In the genomic region with DNA sequence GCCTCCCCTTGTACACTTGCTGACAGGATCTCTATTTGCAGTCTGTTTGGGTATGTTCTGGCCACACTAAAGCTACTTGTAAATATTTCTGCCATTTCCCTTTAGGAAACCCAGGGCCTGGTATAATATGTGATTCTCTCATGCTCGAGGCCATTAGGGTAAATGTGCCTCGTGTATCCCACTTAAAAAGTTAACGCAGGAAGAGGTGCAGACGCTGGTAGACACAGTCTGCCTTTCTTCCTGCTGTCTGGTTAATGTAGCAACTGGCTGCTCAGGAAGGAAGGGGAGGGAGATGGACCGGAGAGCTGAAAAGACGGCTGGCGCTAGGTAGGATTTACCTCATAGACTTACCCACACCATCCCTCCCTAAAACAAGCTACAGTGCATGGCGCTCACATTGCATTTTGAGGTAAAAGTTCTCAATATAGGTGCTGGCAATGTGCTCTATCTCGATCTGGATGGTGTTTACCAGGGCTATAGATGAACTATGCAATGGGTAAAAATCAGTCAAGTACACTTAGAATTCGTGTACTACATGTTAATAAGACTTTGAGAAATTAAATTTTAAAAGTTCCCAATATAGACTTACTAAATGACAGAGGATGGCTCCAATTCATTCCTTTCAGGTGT, we compare ENCODE assay signal across 20 cellular contexts.
DNase-seq lines count a peak whose midpoint lies in the region; ATAC-seq, FAIRE-seq and TF ChIP-seq lines count a peak whose summit lies in the region.
"Had no signal": no experiment of that assay in that cellular context is flagged by ENCODE, and none has a peak within 500 bp of the region (broad histone marks: within the 10 kb centered on the region; RNA-seq: fewer than 3 reads in every experiment).

No MANE protein-coding gene starts in this region.

- H3K36me3 Mint-ChIP-seq in nephron (ENCODE audit: low read depth) = no peaks in the 10 kb centered on the region

- peaks cover 37% of the 10 kb centered on the region for H3K4me1 Mint-ChIP-seq in nephron

- peak; percentile 20 for FAIRE-seq in H54 (lab: Jason Lieb, UNC)

- no peak overlapping the region for H3K4me3 Mint-ChIP-seq in nephron
- H3K4me3 Mint-ChIP-seq: activated CD8-positive, alpha-beta T cell treated with anti-CD3 and anti-CD28 coated beads for 36 hours; activated T-helper 1 cell treated with anti-CD3 and anti-CD28 coated beads, Interleukin-12 subunit alpha, Interleukin-12 subunit beta, Interleukin-2, Interleukin-4 antibody, amounts not matched to agents 30 ng/mL and 10 ng/mL and 1 ng/mL, durations not matched to agents 14 hours and 24 hours and 36 hours had no signal

- H3K4me3 ChIP-seq in SJSA1 = no peak overlapping the region
- H3K4me3 ChIP-seq: gastrocnemius medialis, HAP-1, ovary, PC-9, tibial nerve had no signal

- H3K27me3 ChIP-seq in SJSA1 (replicated peaks) = no peaks in the 10 kb centered on the region
- H3K27me3 ChIP-seq: gastrocnemius medialis, ovary, tibial nerve had no signal

- peaks cover 4% of the 10 kb centered on the region for H3K9me3 Mint-ChIP-seq in nephron
- H3K9me3 Mint-ChIP-seq: activated CD8-positive, alpha-beta T cell treated with anti-CD3 and anti-CD28 coated beads for 36 hours; activated T-helper 1 cell treated with anti-CD3 and anti-CD28 coated beads, Interleukin-12 subunit alpha, Interleukin-12 subunit beta, Interleukin-2, Interleukin-4 antibody, amounts not matched to agents 30 ng/mL and 10 ng/mL and 1 ng/mL, durations not matched to agents 14 hours and 24 hours and 36 hours; central memory CD8-positive, alpha-beta T cell; IgD-negative memory B cell had no signal

- no peaks in the 10 kb centered on the region for H3K9me3 ChIP-seq in SJSA1 (replicated peaks)
- H3K9me3 ChIP-seq: gastrocnemius medialis, HAP-1, ovary, tibial nerve had no signal

- no peak for TF ChIP-seq POLR2A in H54 (IDR thresholded peaks at IDR 0.05; ENCODE audit: low read depth, low read length)

- no peak for TF ChIP-seq CTCF in nephron (IDR thresholded peaks at IDR 0.05; ENCODE audit: unreplicated experiment in 3 of 3)

- H3K36me3 ChIP-seq in SJSA1 = no peaks in the 10 kb centered on the region
- H3K36me3 ChIP-seq: gastrocnemius medialis, HAP-1, ovary, tibial nerve had no signal

- DNase-seq in H54 (ENCODE audit: insufficient read length, low spot score) (no peak), SJSA1 (ENCODE audit: low read depth in 1 of 2, low spot score in 2 of 2) (no peak), glomerular visceral epithelial cell (ENCODE audit: extremely low spot score) (peak; percentile 85), Ammon's horn (ENCODE audit: low spot score) (no peak)
- DNase-seq in NK-92 treated with Interleukin-12 subunit alpha and Interleukin-12 subunit beta, amount 100 ng/mL, for 24 hours (lab: John Stamatoyannopoulos, UW) = no peak
- DNase-seq in stimulated activated CD4-positive, alpha-beta T cell treated with anti-CD3 and anti-CD28 coated beads, Interleukin-4, amount 100 ng/mL, for 4 hours = no peak
- DNase-seq: activated CD8-positive, alpha-beta T cell treated with anti-CD3 and anti-CD28 coated beads for 36 hours; gastrocnemius medialis; NCI-H2081 treated with DMSO at 0.1 percent for 48 hours; NCI-H526 treated with DMSO at 0.1 percent for 48 hours; ovary; PC-9 had no signal

- H3K27me3 Mint-ChIP-seq in nephron (ENCODE audit: low read depth) = no peaks in the 10 kb centered on the region
- H3K27me3 Mint-ChIP-seq: activated CD8-positive, alpha-beta T cell treated with anti-CD3 and anti-CD28 coated beads for 36 hours; central memory CD8-positive, alpha-beta T cell; IgD-negative memory B cell had no signal

- no peak for ATAC-seq in HG03469 (IDR thresholded peaks at IDR 0.05; ENCODE audit: unreplicated experiment)
- ATAC-seq: activated CD8-positive, alpha-beta T cell treated with anti-CD3 and anti-CD28 coated beads for 36 hours; gastrocnemius medialis had no signal

- peaks cover 35% of the 10 kb centered on the region for H3K4me1 ChIP-seq in SJSA1 (replicated peaks)
- H3K4me1 ChIP-seq: tibial nerve had no signal

- peak overlapping the region; percentile 75 to 89 (median 87) for H3K27ac Mint-ChIP-seq in nephron
- H3K27ac Mint-ChIP-seq: activated CD8-positive, alpha-beta T cell treated with anti-CD3 and anti-CD28 coated beads for 36 hours; activated T-helper 1 cell treated with anti-CD3 and anti-CD28 coated beads, Interleukin-12 subunit alpha, Interleukin-12 subunit beta, Interleukin-2, Interleukin-4 antibody, amounts not matched to agents 30 ng/mL and 10 ng/mL and 1 ng/mL, durations not matched to agents 14 hours and 24 hours and 36 hours had no signal

- H3K27ac ChIP-seq in SJSA1 = peak overlapping the region; percentile 62
- H3K27ac ChIP-seq: gastrocnemius medialis, ovary, PC-9, tibial nerve, VCaP had no signal
